In the genomic region with DNA sequence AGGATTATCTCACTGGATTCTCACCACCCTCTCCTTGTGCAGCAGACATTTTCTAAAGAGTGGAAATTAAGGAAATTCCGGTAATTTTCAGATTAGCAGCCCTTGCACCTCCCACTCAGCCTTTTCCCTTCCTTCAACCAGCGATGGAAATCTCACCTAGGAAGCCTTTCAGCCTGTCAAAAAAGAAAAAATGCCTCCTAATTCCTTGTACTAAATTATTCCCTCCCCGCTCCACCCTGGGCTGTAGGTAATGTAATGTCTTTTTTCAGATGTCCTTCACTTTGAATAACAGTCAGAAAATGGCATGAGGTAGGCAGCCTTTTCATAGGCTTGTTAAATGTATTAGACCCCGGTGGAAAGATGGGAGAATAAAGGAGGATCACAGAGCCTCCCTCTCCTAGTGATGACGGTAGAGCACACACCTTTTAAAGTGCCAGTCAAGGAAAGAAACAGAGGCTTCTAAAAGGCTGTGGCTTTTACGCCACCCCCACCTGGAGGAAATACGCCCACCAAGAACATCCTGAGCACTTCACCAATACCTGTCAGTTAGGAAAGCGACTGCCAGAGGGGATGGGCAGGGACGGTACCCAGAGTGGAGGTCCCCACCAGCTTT, we compare ENCODE assay signal across 1 cellular context.
TF ChIP-seq lines count a peak whose summit lies in the region.

No MANE protein-coding gene starts in this region.

TF ChIP-seq in GM23338, 12 proteins besides CTCF, POLR2A, EP300 and RAD21 (continued from another document):
- TF ChIP-seq ZNF462 (CRISPR knock-in tag; IDR thresholded peaks at IDR 0.05) (no peak), EZH2phosphoT487 (IDR thresholded peaks at IDR 0.05; ENCODE audit: unreplicated experiment) (no peak), NANOG (IDR thresholded peaks at IDR 0.05; ENCODE audit: borderline replicate concordance) (no peak), ETS1 (IDR thresholded peaks at IDR 0.05) (no peak), ZNF114 (CRISPR knock-in tag; IDR thresholded peaks at IDR 0.05) (no peak), EZH2 (IDR thresholded peaks at IDR 0.05; ENCODE audit: low read depth, unreplicated experiment) (no peak), REST (IDR thresholded peaks at IDR 0.05; ENCODE audit: unreplicated experiment) (no peak), CREB1 (CRISPR knock-in tag; IDR thresholded peaks at IDR 0.05; ENCODE audit: low read depth) (no peak), POLR2AphosphoS5 (IDR thresholded peaks at IDR 0.05; ENCODE audit: low read depth) (no peak), ZNF331 (CRISPR knock-in tag; IDR thresholded peaks at IDR 0.05; ENCODE audit: low read depth) (no peak)
